ENCODE assay signal across 8 cellular contexts in genomic region chr7:87151701-87152111, GRCh38. TPM values are rescaled to one million over a fixed set of nuclear protein-coding genes. Genes with fewer than 3 reads are reported as not detected.
DNase-seq lines count a peak whose midpoint lies in the region; ATAC-seq, FAIRE-seq and TF ChIP-seq lines count a peak whose summit lies in the region.

No MANE protein-coding gene starts in this region.

- TF ChIP-seq POLR2A in testis (IDR thresholded peaks at IDR 0.05) = no peak

- H2AFZ ChIP-seq in keratinocyte (ENCODE audit: control insufficient read depth, low read length) = peak overlapping the region; percentile 100

- H3K27ac Mint-ChIP-seq in activated T-helper 17 cell treated with anti-CD3 and anti-CD28 coated beads, Interleukin-2, amount 50 U/mL, for 72 hours = peak overlapping the region; percentile 94

- H3K36me3 ChIP-seq in keratinocyte (ENCODE audit: control insufficient read depth in 2 of 2, extremely low read depth in 1 of 2, insufficient read depth in 2 of 2, low read length in 2 of 2) = peaks cover 0 to 3% of the 10 kb centered on the region in 2 experiments
- H3K36me3 ChIP-seq in testis (ENCODE audit: low read depth, missing control alignments) = no peaks in the 10 kb centered on the region

- CTCF ChIA-PET in AG04449 (lab: Yijun Ruan, JAX) = interaction anchor here (0.9 to 10.1 kb wide), 3 partner anchors 211 to 235 kb away, joined by 3 to 87 read pairs (median 8); no protein-coding TSS in a partner anchor

- intact Hi-C loops in testis (cut with DNase I; ENCODE audit: low total_unique reads) = no loop called here

- H3K36me3 Mint-ChIP-seq in activated T-helper 17 cell treated with anti-CD3 and anti-CD28 coated beads, Interleukin-2, amount 50 U/mL, for 72 hours (ENCODE audit: low read depth) = peaks cover 43% of the 10 kb centered on the region

- dilution Hi-C loops in keratinocyte (cut with MboI; ENCODE audit: extremely low pct_ligation_motif_present, low sequenced_read_pairs) = no loop called here

- ATAC-seq in GM18909 (IDR thresholded peaks at IDR 0.05; ENCODE audit: poor library complexity, unreplicated experiment) = peak; percentile 34
- peak; percentile 6 for ATAC-seq in HG03196 (IDR thresholded peaks at IDR 0.05; ENCODE audit: unreplicated experiment)
- peak; percentile 53 for ATAC-seq in activated T-helper 17 cell treated with anti-CD3 and anti-CD28 coated beads, Interleukin-2, amount 50 U/mL, for 72 hours (replicated peaks)

- no peaks in the 10 kb centered on the region for H3K9me1 ChIP-seq in keratinocyte (ENCODE audit: control insufficient read depth, extremely low read depth, insufficient read depth, low read length)

- in situ Hi-C loops in G401 (cut with HindIII; ENCODE audit: low sequenced_read_pairs) = no loop called here

- H3K27ac ChIP-seq in keratinocyte (ENCODE audit: control insufficient read depth, insufficient read depth, low read length) (peak overlapping the region; percentile 96), testis (peak overlapping the region; percentile 96 to 98)

- TF ChIP-seq CTCF in AG04449 (IDR thresholded peaks at IDR 0.05; ENCODE audit: insufficient read depth, low read length, missing control alignments) = no peak
- no peak for TF ChIP-seq CTCF in keratinocyte (optimal IDR thresholded peaks at IDR 0.05 in 1 of 3, IDR thresholded peaks at IDR 0.05 in 1 of 3, conservative IDR thresholded peaks at IDR 0.05 in 1 of 3; ENCODE audit: extremely low read depth in 1 of 3, insufficient read depth in 2 of 3, low read length in 3 of 3)
- TF ChIP-seq CTCF in testis (IDR thresholded peaks at IDR 0.05) = no peak

- FAIRE-seq in keratinocyte (lab: Jason Lieb, UNC) = no peak

- peaks cover 3% of the 10 kb centered on the region for H4K20me1 ChIP-seq in keratinocyte (ENCODE audit: control insufficient read depth, extremely low read depth, insufficient read depth, low read length)

- peak overlapping the region; percentile 93 for H3K4me3 Mint-ChIP-seq in activated T-helper 17 cell treated with anti-CD3 and anti-CD28 coated beads, Interleukin-2, amount 50 U/mL, for 72 hours

- H3K4me1 ChIP-seq in keratinocyte (ENCODE audit: control insufficient read depth, extremely low read depth, insufficient read depth, low read length) (peaks cover 33% of the 10 kb centered on the region), testis (peaks cover 17% of the 10 kb centered on the region)

- H3K9me3 ChIP-seq in keratinocyte (ENCODE audit: control insufficient read depth, low read depth, low read length) = no peaks in the 10 kb centered on the region
- H3K9me3 ChIP-seq in testis = no peaks in the 10 kb centered on the region

- H3K79me2 ChIP-seq in keratinocyte (ENCODE audit: control insufficient read depth, insufficient read depth, low read length) = peaks cover 38% of the 10 kb centered on the region

- H3K27me3 ChIP-seq in keratinocyte (ENCODE audit: control insufficient read depth, extremely low read depth, insufficient read depth, low read length) (no peaks in the 10 kb centered on the region), testis (no peaks in the 10 kb centered on the region)

- peaks cover 21% of the 10 kb centered on the region for H3K4me1 Mint-ChIP-seq in activated T-helper 17 cell treated with anti-CD3 and anti-CD28 coated beads, Interleukin-2, amount 50 U/mL, for 72 hours

- peak overlapping the region; percentile 99 for H3K9ac ChIP-seq in keratinocyte (ENCODE audit: control insufficient read depth, extremely low read depth, insufficient read depth, low read length)

- POLR2A ChIA-PET in AG04449 (lab: Yijun Ruan, JAX) = interaction anchor here (0.7 to 1.8 kb wide), 7 partner anchors 11 to 226 kb away, joined by 3 to 21 read pairs (median 3); partner anchors contain the start of gene TMEM243

- no peaks in the 10 kb centered on the region for H3K27me3 Mint-ChIP-seq in activated T-helper 17 cell treated with anti-CD3 and anti-CD28 coated beads, Interleukin-2, amount 50 U/mL, for 72 hours

- no peaks in the 10 kb centered on the region for H3K9me3 Mint-ChIP-seq in activated T-helper 17 cell treated with anti-CD3 and anti-CD28 coated beads, Interleukin-2, amount 50 U/mL, for 72 hours

- H3K4me3 ChIP-seq in AG04449 (ENCODE audit: low read depth, low read length) (peak overlapping the region; percentile 80), keratinocyte (ENCODE audit: control insufficient read depth in 2 of 3, extremely low read depth in 1 of 3, insufficient read depth in 2 of 3, low read depth in 1 of 3, low read length in 3 of 3) (peak overlapping the region; percentile 83 to 100 (median 97)), testis (peak overlapping the region; percentile 83 to 90)

- H3K4me2 ChIP-seq in keratinocyte (ENCODE audit: control insufficient read depth, extremely low read depth, insufficient read depth, low read depth, low read length) = peak overlapping the region; percentile 97

- DNase-seq in AG04449 (ENCODE audit: low read depth, low spot score) (no peak), keratinocyte (ENCODE audit: low read depth, low spot score) (no peak), testis (no peak), G401 (ENCODE audit: low spot score) (no peak), CD1c-positive myeloid dendritic cell (ENCODE audit: extremely low spot score) (no peak)

- 2 to 3% methylated on average over 12 to 13 of the region's 13 CpGs for WGBS in testis, 2 donors

RNA-seq across cellular contexts. Expression of gene DMTF1, which starts 0.5 kb away (rescaled TPM):
- 100 to 1,000 TPM in 1 of 2 donors, 10 to 100 TPM in 1; 90.4 to 114 TPM for total RNA-seq in activated T-helper 17 cell treated with anti-CD3 and anti-CD28 coated beads, Interleukin-2, amount 50 U/mL, for 72 hours
- polyA plus RNA-seq in keratinocyte (44.7 to 98.4 TPM (median 87.5 TPM) in 3 replicates), testis (ENCODE audit: insufficient read depth, low read depth, low replicate concordance) (118 TPM)
- polyA plus RNA-seq in keratinocyte (2011; ENCODE audit: low read depth) = 51.8 TPM
- polyA plus RNA-seq in keratinocyte (2011; cell fraction: cytosol; rRNA removed) = 13.8 and 30.7 TPM in 2 replicates
- polyA plus RNA-seq in keratinocyte (2011; cell fraction: nucleus; rRNA removed) = 194 and 267 TPM in 2 replicates
- polyA plus RNA-seq in keratinocyte (2012; ENCODE audit: low replicate concordance) = 18.8 and 24.4 TPM in 2 replicates
- polyA minus RNA-seq in keratinocyte = 15.3 to 135 TPM (median 54.1 TPM) in 3 replicates
- polyA minus RNA-seq in keratinocyte (2011; cell fraction: cytosol; rRNA and poly(A)+ RNA removed) = 8.2 TPM
- polyA minus RNA-seq in keratinocyte (2011; cell fraction: nucleus; rRNA and poly(A)+ RNA removed) = 81.5 and 130 TPM in 2 replicates
- 100 to 1,000 TPM; 148 to 196 TPM for total RNA-seq in testis
- 39.3 and 44.7 TPM in 2 replicates for total RNA-seq in G401 (2014; rRNA removed; shearing (Covaris generic))
